ENCODE assay signal across 6 cellular contexts in genomic region chr17:44069974-44070454, GRCh38. TPM values are rescaled to one million over a fixed set of nuclear protein-coding genes. Genes with fewer than 3 reads are reported as not detected.
A peak's percentile ranks its signal among the peaks of the same experiment; 100 is the strongest.
DNase-seq lines count a peak whose midpoint lies in the region; ATAC-seq, FAIRE-seq and TF ChIP-seq lines count a peak whose summit lies in the region.

No MANE protein-coding gene starts in this region.

- peak overlapping the region; percentile 91 to 99 (median 98) for H3K27ac Mint-ChIP-seq in nephron

- H3K36me3 ChIP-seq in GM12878 (ENCODE audit: control insufficient read depth in 2 of 2, insufficient read depth in 2 of 2, low read length in 1 of 2) = peaks cover 1 to 6% of the 10 kb centered on the region in 2 experiments; a peak in 3 of 4 replicates

- peak overlapping the region; percentile 80 for H3K27ac ChIP-seq in GM12878 (ENCODE audit: control insufficient read depth, insufficient read depth)

- H3K27me3 ChIP-seq in GM12878 (replicated peaks in 1 of 2; ENCODE audit: control insufficient read depth in 2 of 2, insufficient read depth in 2 of 2, low read length in 1 of 2) = no peaks in the 10 kb centered on the region

- intact Hi-C loops in GM12878 (cut with micrococcal nuclease; ENCODE audit: unreplicated experiment) = loop anchor here (5.0 kb wide), 1 partner anchor 42 kb away; no protein-coding TSS in a partner anchor

- CTCF ChIA-PET in GM12878 (lab: Yijun Ruan, JAX) = interaction anchor here (2.4 kb wide), 1 partner anchor 54 kb away, joined by 8 read pairs; the partner anchor contains the start of gene HDAC5

- peak overlapping the region; percentile 96 to 98 (median 97) for H3K4me3 Mint-ChIP-seq in nephron

- peaks cover 33% of the 10 kb centered on the region for H3K79me2 ChIP-seq in GM12878 (ENCODE audit: control insufficient read depth, insufficient read depth, low read length)

- RAD21 ChIA-PET in GM12878 (lab: Charles Lee; ENCODE audit: unreplicated experiment) = interaction anchor here (0.6 to 0.7 kb wide), 3 partner anchors 42 to 943 kb away, joined by 3 read pairs; no protein-coding TSS in a partner anchor

- TF ChIP-seq EP300 in GM12878 (IDR thresholded peaks at IDR 0.05; ENCODE audit: borderline replicate concordance in 1 of 2, control insufficient read depth in 1 of 2, low read depth in 2 of 2, low read length in 2 of 2) = no peak

- no peaks in the 10 kb centered on the region for H3K9me3 ChIP-seq in GM12878 (replicated peaks; ENCODE audit: control insufficient read depth, insufficient read depth, low read length)

- TF ChIP-seq RAD21 in GM12878 (IDR thresholded peaks at IDR 0.05; ENCODE audit: insufficient read depth, low read depth, low read length) = no peak

- SMC1A ChIA-PET in GM12878 (lab: Charles Lee; ENCODE audit: uncharacterized antibody, unreplicated experiment) = no interaction called here

- H3K4me1 ChIP-seq in GM12878 (ENCODE audit: control insufficient read depth, insufficient read depth, low read length) = 0 out of 2 replicates have a peak, but pooled peaks cover 3% of the 10 kb centered on the region

- TF ChIP-seq POLR2A in GM12878 (IDR thresholded peaks at IDR 0.05; ENCODE audit: low read depth, low read length) = no peak

- ATAC-seq in HG03108 (IDR thresholded peaks at IDR 0.05; ENCODE audit: unreplicated experiment) (peak; percentile 5), GM12878 (peak; percentile 3; the same call in 2 of the 3 replicates)

- no peaks in the 10 kb centered on the region for H3K27me3 Mint-ChIP-seq in nephron (ENCODE audit: low read depth)

- peak overlapping the region; percentile 92 for H2AFZ ChIP-seq in GM12878 (ENCODE audit: control insufficient read depth, low read depth, low read length)

- no peak for FAIRE-seq in GM12878 (lab: Jason Lieb, UNC)

- in situ Hi-C loops in GM12878 (cut with MboI) = no loop called here

- peaks cover 5% of the 10 kb centered on the region for H3K36me3 Mint-ChIP-seq in nephron (ENCODE audit: low read depth)

- 0% methylated on average over 7 of the region's 7 CpGs for WGBS in GM12878 (ENCODE audit: insufficient coverage, insufficient replicate concordance, low lambda C conversion rate, missing lambda C conversion rate)

- peak overlapping the region; percentile 91 for H3K4me3 ChIP-seq in GM12878

- BruUV-seq in GM12878 (replicated peaks; lab: Mats Ljungman, UMichigan) = no TSS peak

- no peak for TF ChIP-seq CTCF in GM12878 (IDR thresholded peaks at IDR 0.05 in 2 of 3, conservative IDR thresholded peaks at IDR 0.05 in 1 of 3; ENCODE audit: control insufficient read depth in 2 of 3, extremely low read depth in 1 of 3, insufficient read depth in 1 of 3, low read depth in 3 of 3, low read length in 3 of 3)
- no peak for TF ChIP-seq CTCF in nephron (IDR thresholded peaks at IDR 0.05; ENCODE audit: unreplicated experiment in 3 of 3)

- H3K9ac ChIP-seq in GM12878 (ENCODE audit: control insufficient read depth, insufficient read depth, low read length) = peak overlapping the region; percentile 70

- peak; percentile 30 for DNase-seq in Ammon's horn (ENCODE audit: low spot score)
- DNase-seq in GM12878 (ENCODE audit: low read depth, low spot score) = no peak
- DNase-seq in NOMO-1 treated with DMSO at 0.1 percent for 48 hours (lab: John Stamatoyannopoulos, UW; ENCODE audit: unreplicated experiment) = no peak
- DNase-seq in activated gamma-delta T cell (lab: John Stamatoyannopoulos, UW) = no peak

- H3K9me3 Mint-ChIP-seq in nephron = no peaks in the 10 kb centered on the region

- peaks cover 46% of the 10 kb centered on the region for H3K4me1 Mint-ChIP-seq in nephron

- POLR2A ChIA-PET in GM12878 (lab: Charles Lee) = interaction anchor here (0.6 to 3.5 kb wide), 9 partner anchors 10 to 1503 kb away, joined by 3 to 23 read pairs (median 3); partner anchors contain the start of gene HDAC5

- H4K20me1 ChIP-seq in GM12878 (ENCODE audit: control insufficient read depth, insufficient read depth) = no peaks in the 10 kb centered on the region

- H3K4me2 ChIP-seq in GM12878 (ENCODE audit: control insufficient read depth, insufficient read depth) = peak overlapping the region; percentile 95

TF ChIP-seq in GM12878, 131 proteins besides CTCF, POLR2A, EP300 and RAD21 (continues in another document):
- TF ChIP-seq EED (IDR thresholded peaks at IDR 0.05; ENCODE audit: low read depth) = no peak
- no peak for TF ChIP-seq HDAC2 (IDR thresholded peaks at IDR 0.05)
- TF ChIP-seq SPI1 (IDR thresholded peaks at IDR 0.05; ENCODE audit: borderline replicate concordance, insufficient read depth, low read depth, low read length) = no peak; the same call in 1 of the 2 replicates

RNA-seq across cellular contexts. Expression of gene G6PC3, which starts 0.5 kb away (rescaled TPM):
- 30.8 and 38.5 TPM in 2 replicates for total RNA-seq in GM12878 (2013; cell fraction: nucleolus; rRNA removed)
- total RNA-seq in GM12878 (2014; rRNA removed) (35.8 and 36.8 TPM in 2 replicates), GM12878 (2014; rRNA removed; fragmentation: Illumina TruSeq; extraction: Trizol) (19.8 and 20.8 TPM in 2 replicates), GM12878 (2021) (49.9 and 51.8 TPM in 2 replicates)
- polyA plus RNA-seq in GM12878 (2011; ENCODE audit: low read depth) = 16.4 TPM
- polyA plus RNA-seq in GM12878 (2011; rRNA removed) (13.3 and 24.5 TPM in 2 replicates), GM12878 (2014; fragmentation: Illumina TruSeq; extraction: Trizol) (20.7 and 49.2 TPM in 2 replicates), GM12878 (2014; fragmentation: Nextera tagmentation; extraction: Ambion mirVana) (10 to 100 TPM; 13.0 to 18.2 TPM), GM12878 (2014; rRNA removed) (69.1 and 71.7 TPM in 2 replicates), GM12878 (2016; fragmentation: Nextera tagmentation; extraction: Ambion mirVana) (10 to 100 TPM; 81.6 to 93.7 TPM)
- 48.6 and 72.9 TPM in 2 replicates for polyA plus RNA-seq in GM12878 (2011; cell fraction: cytosol; rRNA removed)
- 22.6 and 24.8 TPM in 2 replicates for polyA plus RNA-seq in GM12878 (2011; cell fraction: nucleus; rRNA removed)
- polyA plus RNA-seq in GM12878 (2012) = 35.0 and 49.7 TPM in 2 replicates
- 29.5 and 57.0 TPM in 2 replicates for polyA minus RNA-seq in GM12878 (2011; rRNA and poly(A)+ RNA removed)
- polyA minus RNA-seq in GM12878 (2011; cell fraction: cytosol; rRNA and poly(A)+ RNA removed) = 11.4 and 16.8 TPM in 2 replicates
- 18.3 and 33.5 TPM in 2 replicates for polyA minus RNA-seq in GM12878 (2011; cell fraction: nucleus; rRNA and poly(A)+ RNA removed)

RNA-seq across cellular contexts. Expression of gene LSM12, which starts 3.5 kb away (rescaled TPM):
- 15.5 and 19.4 TPM in 2 replicates for total RNA-seq in GM12878 (2013; cell fraction: nucleolus; rRNA removed)
- total RNA-seq in GM12878 (2014; rRNA removed) (56.3 and 60.9 TPM in 2 replicates), GM12878 (2014; rRNA removed; fragmentation: Illumina TruSeq; extraction: Trizol) (61.4 and 66.1 TPM in 2 replicates), GM12878 (2021) (74.0 and 75.6 TPM in 2 replicates)
- polyA plus RNA-seq in GM12878 (2011; ENCODE audit: low read depth) = 30.4 TPM
- polyA plus RNA-seq in GM12878 (2011; rRNA removed) (63.5 and 66.5 TPM in 2 replicates), GM12878 (2014; fragmentation: Illumina TruSeq; extraction: Trizol) (87.8 and 94.6 TPM in 2 replicates), GM12878 (2014; fragmentation: Nextera tagmentation; extraction: Ambion mirVana) (100 to 1,000 TPM in 1 of 2 experiments, 10 to 100 TPM in 1; 51.1 to 206 TPM), GM12878 (2014; rRNA removed) (50.6 and 57.3 TPM in 2 replicates), GM12878 (2016; fragmentation: Nextera tagmentation; extraction: Ambion mirVana) (100 to 1,000 TPM; 131 to 132 TPM)
- 56.2 and 57.3 TPM in 2 replicates for polyA plus RNA-seq in GM12878 (2011; cell fraction: cytosol; rRNA removed)
- polyA plus RNA-seq in GM12878 (2011; cell fraction: nucleus; rRNA removed) = 21.2 and 23.1 TPM in 2 replicates
- 36.7 and 44.6 TPM in 2 replicates for polyA plus RNA-seq in GM12878 (2012)
- 75.6 and 90.0 TPM in 2 replicates for polyA minus RNA-seq in GM12878 (2011; rRNA and poly(A)+ RNA removed)
- polyA minus RNA-seq in GM12878 (2011; cell fraction: cytosol; rRNA and poly(A)+ RNA removed) = 29.1 and 33.5 TPM in 2 replicates
- polyA minus RNA-seq in GM12878 (2011; cell fraction: nucleus; rRNA and poly(A)+ RNA removed) = 9.8 and 16.6 TPM in 2 replicates

RNA-seq across cellular contexts. Expression of gene HDAC5, which starts 53.4 kb away (rescaled TPM):
- total RNA-seq in GM12878 (2013; cell fraction: nucleolus; rRNA removed) = 47.3 and 62.5 TPM in 2 replicates
- 47.1 and 58.0 TPM in 2 replicates for total RNA-seq in GM12878 (2014; rRNA removed)
- total RNA-seq in GM12878 (2014; rRNA removed; fragmentation: Illumina TruSeq; extraction: Trizol) = 17.7 and 19.7 TPM in 2 replicates
- 45.1 and 49.4 TPM in 2 replicates for total RNA-seq in GM12878 (2021)
- 11.4 TPM for polyA plus RNA-seq in GM12878 (2011; ENCODE audit: low read depth)
- polyA plus RNA-seq in GM12878 (2011; rRNA removed) = 12.4 and 24.7 TPM in 2 replicates
- polyA plus RNA-seq in GM12878 (2011; cell fraction: cytosol; rRNA removed) = 36.5 and 41.2 TPM in 2 replicates
- polyA plus RNA-seq in GM12878 (2011; cell fraction: nucleus; rRNA removed) = 58.9 and 69.3 TPM in 2 replicates
- 24.2 and 26.0 TPM in 2 replicates for polyA plus RNA-seq in GM12878 (2012)
- 6.6 and 19.2 TPM in 2 replicates for polyA plus RNA-seq in GM12878 (2014; fragmentation: Illumina TruSeq; extraction: Trizol)
- polyA plus RNA-seq in GM12878 (2014; fragmentation: Nextera tagmentation; extraction: Ambion mirVana) = 1 to 10 TPM; 1.1 to 2.0 TPM
- 38.9 and 39.3 TPM in 2 replicates for polyA plus RNA-seq in GM12878 (2014; rRNA removed)
- 10 to 100 TPM; 30.0 to 34.8 TPM for polyA plus RNA-seq in GM12878 (2016; fragmentation: Nextera tagmentation; extraction: Ambion mirVana)
- 52.7 and 88.1 TPM in 2 replicates for polyA minus RNA-seq in GM12878 (2011; rRNA and poly(A)+ RNA removed)
- polyA minus RNA-seq in GM12878 (2011; cell fraction: cytosol; rRNA and poly(A)+ RNA removed) = 29.1 and 31.3 TPM in 2 replicates
- polyA minus RNA-seq in GM12878 (2011; cell fraction: nucleus; rRNA and poly(A)+ RNA removed) = 30.7 and 56.7 TPM in 2 replicates

RNA-seq across cellular contexts. Expression of gene TMEM101, which starts 55.3 kb away (rescaled TPM):
- 37.1 and 41.1 TPM in 2 replicates for total RNA-seq in GM12878 (2013; cell fraction: nucleolus; rRNA removed)
- total RNA-seq in GM12878 (2014; rRNA removed) = 43.8 and 48.7 TPM in 2 replicates
- 25.0 and 25.3 TPM in 2 replicates for total RNA-seq in GM12878 (2014; rRNA removed; fragmentation: Illumina TruSeq; extraction: Trizol)
- total RNA-seq in GM12878 (2021) = 34.6 and 36.6 TPM in 2 replicates
- polyA plus RNA-seq in GM12878 (2011; ENCODE audit: low read depth) = 18.4 TPM
- polyA plus RNA-seq in GM12878 (2011; rRNA removed) = 19.9 and 27.8 TPM in 2 replicates
- 44.0 and 54.5 TPM in 2 replicates for polyA plus RNA-seq in GM12878 (2011; cell fraction: cytosol; rRNA removed)
- 21.5 and 23.8 TPM in 2 replicates for polyA plus RNA-seq in GM12878 (2011; cell fraction: nucleus; rRNA removed)
- polyA plus RNA-seq in GM12878 (2012) = 39.7 and 39.9 TPM in 2 replicates
- 14.7 and 18.4 TPM in 2 replicates for polyA plus RNA-seq in GM12878 (2014; fragmentation: Illumina TruSeq; extraction: Trizol)
- 10 to 100 TPM; 70.0 to 72.5 TPM for polyA plus RNA-seq in GM12878 (2014; fragmentation: Nextera tagmentation; extraction: Ambion mirVana)
- polyA plus RNA-seq in GM12878 (2014; rRNA removed) = 39.2 and 47.3 TPM in 2 replicates
- polyA plus RNA-seq in GM12878 (2016; fragmentation: Nextera tagmentation; extraction: Ambion mirVana) = 10 to 100 TPM; 30.1 to 35.2 TPM
- polyA minus RNA-seq in GM12878 (2011; rRNA and poly(A)+ RNA removed) = 36.9 and 62.2 TPM in 2 replicates
- 14.7 and 14.9 TPM in 2 replicates for polyA minus RNA-seq in GM12878 (2011; cell fraction: cytosol; rRNA and poly(A)+ RNA removed)
- polyA minus RNA-seq in GM12878 (2011; cell fraction: nucleus; rRNA and poly(A)+ RNA removed) = 11.1 and 14.8 TPM in 2 replicates
